ENCODE assay signal across 10 cellular contexts in the genomic region with DNA sequence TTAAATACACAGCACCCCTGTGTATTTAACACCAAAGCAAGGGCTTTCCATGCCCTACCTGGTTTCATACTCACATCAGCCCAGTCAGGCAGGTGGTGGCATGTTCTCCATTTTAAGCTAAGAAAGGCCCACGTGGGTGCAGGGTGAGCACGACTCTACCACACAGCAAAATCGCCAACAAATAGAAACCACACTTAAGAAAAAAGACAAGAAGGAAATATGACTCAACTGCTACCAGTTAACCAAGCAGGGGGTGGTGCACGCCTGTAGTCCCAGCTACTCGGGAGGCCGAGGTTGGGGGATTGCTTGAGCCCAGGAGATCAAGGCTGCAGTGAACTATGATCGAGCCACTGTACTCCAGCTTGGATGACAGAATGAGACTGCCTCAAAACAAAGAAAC. TPM values are rescaled to one million over a fixed set of nuclear protein-coding genes. Genes with fewer than 3 reads are reported as not detected.
DNase-seq lines count a peak whose midpoint lies in the region; ATAC-seq and TF ChIP-seq lines count a peak whose summit lies in the region.
"Had no signal": no experiment of that assay in that cellular context is flagged by ENCODE, and none has a peak within 500 bp of the region (broad histone marks: within the 10 kb centered on the region; RNA-seq: fewer than 3 reads in every experiment).

No MANE protein-coding gene starts in this region.

- no peak overlapping the region for H3K4me2 ChIP-seq in OCI-LY1 (ENCODE audit: low read length)

- no peak overlapping the region for H3K9ac ChIP-seq in OCI-LY1 (ENCODE audit: low read length)

- H3K9me3 ChIP-seq in OCI-LY1 (ENCODE audit: low read length) (no peaks in the 10 kb centered on the region), upper lobe of left lung (no peaks in the 10 kb centered on the region)

- H3K9me3 Mint-ChIP-seq in central memory CD8-positive, alpha-beta T cell: no peaks in the 10 kb centered on the region
- no peaks in the 10 kb centered on the region for H3K9me3 Mint-ChIP-seq in progenitor cell of endocrine pancreas (ENCODE audit: low read depth)
- H3K9me3 Mint-ChIP-seq: GM23338 had no signal

- TF ChIP-seq EP300 in upper lobe of left lung (IDR thresholded peaks at IDR 0.05): no peak

- ATAC-seq in central memory CD8-positive, alpha-beta T cell (replicated peaks; ENCODE audit: extremely low read depth, poor library complexity, severe bottlenecking): peak; percentile 79
- ATAC-seq in GM21390 (IDR thresholded peaks at IDR 0.05; ENCODE audit: unreplicated experiment) (no peak), upper lobe of left lung (ENCODE audit: low FRiP score in 2 of 2) (no peak)
- ATAC-seq: GM23338 had no signal

- no peak overlapping the region for H2AFZ ChIP-seq in OCI-LY1 (ENCODE audit: low read length)
- H2AFZ ChIP-seq: GM23338 had no signal

- TF ChIP-seq POLR2A in upper lobe of left lung (IDR thresholded peaks at IDR 0.05): no peak

- no peaks in the 10 kb centered on the region for H3F3A ChIP-seq in OCI-LY1 (ENCODE audit: insufficient read depth, low read length)

- H3K27me3 Mint-ChIP-seq in central memory CD8-positive, alpha-beta T cell: no peaks in the 10 kb centered on the region
- no peaks in the 10 kb centered on the region for H3K27me3 Mint-ChIP-seq in progenitor cell of endocrine pancreas

- DNase-seq in HL-60 (ENCODE audit: low read depth in 1 of 2, low spot score in 1 of 2) (peak in 1 of 2 experiments; percentile 63), progenitor cell of endocrine pancreas (ENCODE audit: low spot score, unreplicated experiment) (no peak), upper lobe of left lung (no peak)
- DNase-seq in central memory CD8-positive, alpha-beta T cell (ENCODE audit: low spot score in 2 of 2): no peak
- peak; percentile 7 to 11 for DNase-seq in stimulated activated CD4-positive, alpha-beta T cell treated with anti-CD3 and anti-CD28 coated beads, Interleukin-4, amount 100 ng/mL, for 48 hours (ENCODE audit: low read depth in 2 of 2)
- DNase-seq: amniotic stem cell, NCI-H1092 had no signal

- H3K4me3 ChIP-seq in HL-60 (replicated peaks; ENCODE audit: insufficient read depth, low read length): no peak overlapping the region
- H3K4me3 ChIP-seq in OCI-LY1 (ENCODE audit: low read depth, low read length, poor library complexity, severe bottlenecking): no peak overlapping the region
- H3K4me3 ChIP-seq in upper lobe of left lung: no peak overlapping the region
- H3K4me3 ChIP-seq: GM23338 had no signal

- peaks cover 22% of the 10 kb centered on the region for H3K36me3 ChIP-seq in OCI-LY1 (ENCODE audit: insufficient read depth, low read length)
- H3K36me3 ChIP-seq in upper lobe of left lung: peaks cover 0 to 12% (median 4%) of the 10 kb centered on the region in 4 donors

- peaks cover 73% of the 10 kb centered on the region for H3K4me1 Mint-ChIP-seq in central memory CD8-positive, alpha-beta T cell
- H3K4me1 Mint-ChIP-seq in progenitor cell of endocrine pancreas (ENCODE audit: low read depth): no peaks in the 10 kb centered on the region

- WGBS in upper lobe of left lung, 2 donors: 63 to 73% methylated on average over 7 of the region's 7 CpGs

- peak overlapping the region; percentile 84 for H3K27ac Mint-ChIP-seq in central memory CD8-positive, alpha-beta T cell (ENCODE audit: low read depth)
- H3K27ac Mint-ChIP-seq in progenitor cell of endocrine pancreas: no peak overlapping the region
- H3K27ac Mint-ChIP-seq: GM23338 had no signal

- H3K27me3 ChIP-seq in HL-60 (ENCODE audit: insufficient read depth, poor library complexity, severe bottlenecking): no peaks in the 10 kb centered on the region
- H3K27me3 ChIP-seq in OCI-LY1 (ENCODE audit: insufficient read depth, low read length): no peaks in the 10 kb centered on the region
- H3K27me3 ChIP-seq in upper lobe of left lung: no peaks in the 10 kb centered on the region

- H3K4me1 ChIP-seq in OCI-LY1 (ENCODE audit: insufficient read depth, low read length, severe bottlenecking) (peaks cover 77% of the 10 kb centered on the region), upper lobe of left lung (peaks cover 18 to 71% (median 33%) of the 10 kb centered on the region in 4 donors)

- H3K4me3 Mint-ChIP-seq in central memory CD8-positive, alpha-beta T cell: peak overlapping the region; percentile 54
- no peak overlapping the region for H3K4me3 Mint-ChIP-seq in progenitor cell of endocrine pancreas (ENCODE audit: low read depth)
- H3K4me3 Mint-ChIP-seq: GM23338 had no signal

- H4K20me1 ChIP-seq in OCI-LY1 (ENCODE audit: insufficient read depth, low read length): no peaks in the 10 kb centered on the region

- peaks cover 3% of the 10 kb centered on the region for H3K79me2 ChIP-seq in OCI-LY1 (ENCODE audit: insufficient read depth, low read length)

- H3K9me2 ChIP-seq in OCI-LY1 (ENCODE audit: low read depth, low read length): no peaks in the 10 kb centered on the region

- H3K36me3 Mint-ChIP-seq in central memory CD8-positive, alpha-beta T cell (ENCODE audit: insufficient read depth): peaks cover 15% of the 10 kb centered on the region
- H3K36me3 Mint-ChIP-seq in progenitor cell of endocrine pancreas (ENCODE audit: insufficient read depth): no peaks in the 10 kb centered on the region

- H3K27ac ChIP-seq in HL-60 (replicated peaks): peak overlapping the region; percentile 17; the same call in 1 of the 2 replicates
- H3K27ac ChIP-seq in OCI-LY1 (ENCODE audit: low read depth, low read length, poor library complexity, severe bottlenecking): peak overlapping the region; percentile 14
- H3K27ac ChIP-seq in upper lobe of left lung: peak overlapping the region in 2 of 4 donors; percentile 12 to 23

- TF ChIP-seq CTCF in HL-60 (IDR thresholded peaks at IDR 0.05; ENCODE audit: insufficient read depth, low read length) (no peak), OCI-LY1 (IDR thresholded peaks at IDR 0.05; ENCODE audit: low read length) (no peak), progenitor cell of endocrine pancreas (IDR thresholded peaks at IDR 0.05; ENCODE audit: unreplicated experiment) (no peak), upper lobe of left lung (IDR thresholded peaks at IDR 0.05) (no peak)

RNA-seq across cellular contexts. Expression of a gene that starts 35.2 kb away (rescaled TPM):
- total RNA-seq in progenitor cell of endocrine pancreas (36.4 and 38.7 TPM in 2 replicates), upper lobe of left lung (10 to 100 TPM; 26.3 to 37.7 (median 32.6) TPM)

RNA-seq across cellular contexts. Expression of a gene that starts 42.5 kb away (rescaled TPM):
- total RNA-seq in progenitor cell of endocrine pancreas (16.6 and 19.1 TPM in 2 replicates), upper lobe of left lung (100 to 1,000 TPM in 2 of 6 donors, 10 to 100 TPM in 4; 50.5 to 253 (median 95.8) TPM)

Comparison
In these comparisons a context has a peak if more than half of its experiments do, and no peak if none do; other contexts are left out.
1. DNase-seq: peak in stimulated activated CD4-positive, alpha-beta T cell treated with anti-CD3 and anti-CD28 coated beads, Interleukin-4, amount 100 ng/mL, for 48 hours (2 of 2); none in central memory CD8-positive, alpha-beta T cell (0 of 2), progenitor cell of endocrine pancreas (single experiment) and upper lobe of left lung (0 of 2).